Comparison of ENCODE assay signal across 18 cellular contexts in the genomic region with DNA sequence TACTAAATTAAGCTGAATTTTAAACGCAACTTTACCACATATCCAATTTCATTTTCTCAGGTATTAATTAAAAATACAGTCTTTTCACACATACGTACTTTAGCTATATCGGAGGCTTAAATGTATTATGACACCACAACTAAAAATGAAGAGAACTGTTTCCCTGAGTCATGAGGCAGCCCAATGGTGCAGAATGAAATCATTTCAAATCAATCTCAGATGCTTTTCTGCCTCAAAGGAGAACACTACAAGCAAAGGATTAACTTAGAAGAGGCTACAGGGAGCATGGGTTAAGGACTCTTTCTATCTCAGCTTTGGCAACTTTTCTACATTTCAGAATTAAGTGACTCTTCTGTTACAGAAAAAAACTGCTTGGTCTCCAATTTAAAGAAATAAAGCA.
"Had no signal": no experiment of that assay in that cellular context is flagged by ENCODE, and none has a peak within 500 bp of the region (broad histone marks: within the 10 kb centered on the region; RNA-seq: fewer than 3 reads in every experiment).

No MANE protein-coding gene starts in this region.

- H3K9ac ChIP-seq: parathyroid adenoma had no signal

- H3K36me3 ChIP-seq: lower lobe of right lung, neutrophil, sigmoid colon had no signal

- H3K4me1 ChIP-seq: body of pancreas, lower lobe of right lung, parathyroid adenoma, sigmoid colon had no signal

- H3K9me3 ChIP-seq: body of pancreas, lower lobe of right lung, neutrophil, sigmoid colon had no signal

- H3K27me3 ChIP-seq: body of pancreas, neutrophil, sigmoid colon had no signal

- H3K79me2 ChIP-seq: parathyroid adenoma had no signal

- H3K4me3 ChIP-seq: body of pancreas, lower lobe of right lung, sigmoid colon had no signal

- FAIRE-seq: keratinocyte, TTC549 had no signal

- DNase-seq: activated B cell treated with CpG ODN at 0.5 μM for 24 hours; activated CD4-positive, alpha-beta memory T cell treated with anti-CD3 and anti-CD28 coated beads for 36 hours; activated CD4-positive, alpha-beta T cell treated with anti-CD3 and anti-CD28 coated beads for 4 hours; activated T-cell treated with anti-CD3 and anti-CD28 coated beads for 4 hours; amniotic stem cell; body of pancreas; endodermal cell; lower lobe of right lung; sigmoid colon; stimulated activated CD4-positive, alpha-beta T cell treated with anti-CD3 and anti-CD28 coated beads, Interleukin-12 subunit alpha, Interleukin-12 subunit beta, amount 100 ng/mL, for 4 hours; stimulated activated CD4-positive, alpha-beta T cell treated with anti-CD3 and anti-CD28 coated beads, Interleukin-1b, Interleukin-23, amount 100 ng/mL, for 48 hours; stimulated activated CD8-positive, alpha-beta memory T cell treated with anti-CD3 and anti-CD28 coated beads, Interleukin-4, amount 100 ng/mL, for 48 hours; stimulated activated naive CD4-positive, alpha-beta T cell had no signal

- H2AFZ ChIP-seq: parathyroid adenoma had no signal

- H3K27ac ChIP-seq: body of pancreas, epithelial cell of prostate, lower lobe of right lung, neutrophil, parathyroid adenoma, sigmoid colon had no signal
